8 cellular contexts compared by ENCODE assay signal in genomic region chr7:28410628-28411578, GRCh38. TPM values are rescaled to one million over a fixed set of nuclear protein-coding genes. Genes with fewer than 3 reads are reported as not detected.
DNase-seq lines count a peak whose midpoint lies in the region; ATAC-seq and TF ChIP-seq lines count a peak whose summit lies in the region.

No MANE protein-coding gene starts in this region.

- H3K79me2 ChIP-seq in osteoblast (ENCODE audit: insufficient read depth, low read length): no peaks in the 10 kb centered on the region

- in situ Hi-C loops in KBM-7 (cut with MboI; ENCODE audit: low pct_unique_long_range_greater_than_20kb, low sequenced_read_pairs): no loop called here

- peak; percentile 7; the same call in 1 of the 2 replicates for ATAC-seq in WTC11
- no peak for ATAC-seq in HG03108 (IDR thresholded peaks at IDR 0.05; ENCODE audit: unreplicated experiment)

- peak overlapping the region; percentile 84 for H3K4me3 ChIP-seq in osteoblast (ENCODE audit: insufficient read depth, low read length)

- H3K9me3 ChIP-seq in osteoblast (ENCODE audit: low read depth, low read length): no peaks in the 10 kb centered on the region

- no peaks in the 10 kb centered on the region for H3K36me3 ChIP-seq in osteoblast (ENCODE audit: insufficient read depth, low read length)

- peak overlapping the region; percentile 94 for H3K27ac ChIP-seq in osteoblast (ENCODE audit: low read depth, low read length)

- no peaks in the 10 kb centered on the region for H3K9me3 Mint-ChIP-seq in WTC11

- H2AFZ ChIP-seq in osteoblast (ENCODE audit: low read length): no peak overlapping the region

- CTCF ChIA-PET in WTC11 (lab: Charles Lee): interaction anchor here (0.6 to 1.7 kb wide), 13 partner anchors 23 to 547 kb away, joined by 3 to 5 read pairs (median 3); no protein-coding TSS in a partner anchor

- H3K27me3 ChIP-seq in osteoblast (ENCODE audit: insufficient read depth, low read length): no peaks in the 10 kb centered on the region

- TF ChIP-seq CTCF in WTC11 (IDR thresholded peaks at IDR 0.05) (no peak), osteoblast (IDR thresholded peaks at IDR 0.05; ENCODE audit: extremely low read depth, low read depth, low read length) (no peak)

- H3K4me1 ChIP-seq in osteoblast (ENCODE audit: insufficient read depth, low read length): peaks cover 29% of the 10 kb centered on the region

- peak overlapping the region; percentile 95 for H3K4me3 Mint-ChIP-seq in WTC11

- DNase-seq in EL (peak; percentile 51), KBM-7 (peak; percentile 42), WTC11 (ENCODE audit: low spot score) (peak; percentile 32), foreskin melanocyte (peak; percentile 29), osteoblast (ENCODE audit: insufficient read length, low spot score, missing footprints) (peak; percentile 79), NCI-H187 treated with DMSO at 0.1 percent for 48 hours (lab: John Stamatoyannopoulos, UW) (no peak), NCI-H187 (lab: John Stamatoyannopoulos, UW) (no peak)

- no peaks in the 10 kb centered on the region for H4K20me1 ChIP-seq in osteoblast (ENCODE audit: insufficient read depth, low read length)

- no peak overlapping the region for H3K27ac Mint-ChIP-seq in WTC11

- POLR2A ChIA-PET in WTC11 (lab: Charles Lee): interaction anchor here (0.6 kb wide), 1 partner anchor 1572 kb away, joined by 3 read pairs; no protein-coding TSS in a partner anchor

- peak overlapping the region; percentile 99 for H3K4me2 ChIP-seq in osteoblast (ENCODE audit: insufficient read depth, low read length)

- peaks cover 21% of the 10 kb centered on the region for H3K4me1 Mint-ChIP-seq in WTC11

- peaks cover 80% of the 10 kb centered on the region for H3K27me3 Mint-ChIP-seq in WTC11 (ENCODE audit: low read depth)

- H3K36me3 Mint-ChIP-seq in WTC11: no peaks in the 10 kb centered on the region

TF ChIP-seq in WTC11, 78 proteins besides CTCF, POLR2A, EP300 and RAD21:
- no peak for TF ChIP-seq FOXJ3 (CRISPR knock-in tag; IDR thresholded peaks at IDR 0.05; ENCODE audit: borderline replicate concordance)
- no peak for TF ChIP-seq IRF1 (CRISPR knock-in tag; IDR thresholded peaks at IDR 0.05)
- no peak for TF ChIP-seq MXD4 (CRISPR knock-in tag; IDR thresholded peaks at IDR 0.05; ENCODE audit: borderline replicate concordance)
- no peak for TF ChIP-seq RELA (CRISPR knock-in tag; IDR thresholded peaks at IDR 0.05; ENCODE audit: borderline replicate concordance)

RNA-seq across cellular contexts. Expression of gene CREB5, which starts 1.4 kb away (rescaled TPM):
- 1.1 to 1.7 TPM (median 1.3 TPM) in 3 replicates for total RNA-seq in WTC11 (2021)
- total RNA-seq in osteoblast: 5.0 and 5.1 TPM in 2 replicates

Comparison
In these comparisons a context has a peak if more than half of its experiments do, and no peak if none do; other contexts are left out.
1. DNase-seq: peak in EL (single experiment), KBM-7 (single experiment), WTC11 (single experiment), foreskin melanocyte (single experiment) and osteoblast (single experiment); none in NCI-H187 treated with DMSO at 0.1 percent for 48 hours (single experiment) and NCI-H187 (0 of 2).